17 cellular contexts compared by ENCODE assay signal in genomic region chr15:54772663-54773062, GRCh38.
"Had no signal": no experiment of that assay in that cellular context is flagged by ENCODE, and none has a peak within 500 bp of the region (broad histone marks: within the 10 kb centered on the region; RNA-seq: fewer than 3 reads in every experiment).

No MANE protein-coding gene starts in this region.

- H3K9me3 ChIP-seq: ascending aorta, esophagus muscularis mucosa, left ventricle myocardium inferior, psoas muscle, right lobe of liver, tibial artery, uterus had no signal

- H3K9me3 Mint-ChIP-seq: activated naive CD8-positive, alpha-beta T cell treated with anti-CD3 and anti-CD28 coated beads for 36 hours; nephron had no signal

- H3K27ac Mint-ChIP-seq: activated naive CD8-positive, alpha-beta T cell treated with anti-CD3 and anti-CD28 coated beads for 36 hours; memory B cell; nephron; stimulated activated memory B cell treated with anti-CD40 and anti-IgM and Interleukin-4, amounts not matched to agents 10 μg/mL and 1 μg/mL and 100 μg/mL, for 72 hours had no signal

- H3K27me3 ChIP-seq: ascending aorta, dorsolateral prefrontal cortex, esophagus muscularis mucosa, right lobe of liver, tibial artery, uterus had no signal

- H3K4me3 ChIP-seq: ascending aorta, dorsolateral prefrontal cortex, esophagus muscularis mucosa, left ventricle myocardium inferior, psoas muscle, right lobe of liver, tibial artery, uterus had no signal

- H3K27ac ChIP-seq: ascending aorta, dorsolateral prefrontal cortex, esophagus muscularis mucosa, left ventricle myocardium inferior, psoas muscle, right lobe of liver, tibial artery, uterus had no signal

- H3K36me3 Mint-ChIP-seq: activated naive CD8-positive, alpha-beta T cell treated with anti-CD3 and anti-CD28 coated beads for 36 hours; memory B cell; stimulated activated memory B cell treated with anti-CD40 and anti-IgM and Interleukin-4, amounts not matched to agents 10 μg/mL and 1 μg/mL and 100 μg/mL, for 72 hours had no signal

- H3K27me3 Mint-ChIP-seq: memory B cell; stimulated activated memory B cell treated with anti-CD40 and anti-IgM and Interleukin-4, amounts not matched to agents 10 μg/mL and 1 μg/mL and 100 μg/mL, for 72 hours had no signal

- DNase-seq: activated CD4-positive, alpha-beta T cell treated with anti-CD3 and anti-CD28 coated beads for 1 hour; activated CD4-positive, alpha-beta T cell treated with anti-CD3 and anti-CD28 coated beads, Interleukin-2, amount 50 U/mL, for 48 hours; activated gamma-delta T cell treated with Interleukin-2 at 50 U/mL for 16 hours; activated naive CD8-positive, alpha-beta T cell treated with anti-CD3 and anti-CD28 coated beads for 36 hours; activated T-cell treated with anti-CD3 and anti-CD28 coated beads, Interleukin-2, amount 50 U/mL, for 4 hours; dorsolateral prefrontal cortex; kidney; left ventricle myocardium inferior; psoas muscle; right lobe of liver; tibial artery; uterus had no signal

- H3K4me1 Mint-ChIP-seq: activated naive CD8-positive, alpha-beta T cell treated with anti-CD3 and anti-CD28 coated beads for 36 hours; memory B cell; nephron; stimulated activated memory B cell treated with anti-CD40 and anti-IgM and Interleukin-4, amounts not matched to agents 10 μg/mL and 1 μg/mL and 100 μg/mL, for 72 hours had no signal

- H3K4me1 ChIP-seq: ascending aorta, esophagus muscularis mucosa, left ventricle myocardium inferior, psoas muscle, right lobe of liver, uterus had no signal

- H3K4me3 Mint-ChIP-seq: activated naive CD8-positive, alpha-beta T cell treated with anti-CD3 and anti-CD28 coated beads for 36 hours; activated T-cell treated with anti-CD3 and anti-CD28 coated beads, Interleukin-2, amount 50 U/mL, for 4 hours; memory B cell; nephron; stimulated activated memory B cell treated with anti-CD40 and anti-IgM and Interleukin-4, amounts not matched to agents 10 μg/mL and 1 μg/mL and 100 μg/mL, for 72 hours had no signal

- ATAC-seq: activated T-cell treated with anti-CD3 and anti-CD28 coated beads, Interleukin-2, amount 50 U/mL, for 4 hours; psoas muscle; right lobe of liver; stimulated activated memory B cell treated with anti-CD40 and anti-IgM and Interleukin-4, amounts not matched to agents 10 μg/mL and 1 μg/mL and 100 μg/mL, for 72 hours had no signal

- H3K36me3 ChIP-seq: ascending aorta, esophagus muscularis mucosa, left ventricle myocardium inferior, right lobe of liver, tibial artery, uterus had no signal
